Comparison of ENCODE assay signal across 8 cellular contexts in genomic region chr10:20221353-20221752, GRCh38.
"Had no signal": no experiment of that assay in that cellular context is flagged by ENCODE, and none has a peak within 500 bp of the region (broad histone marks: within the 10 kb centered on the region; RNA-seq: fewer than 3 reads in every experiment).

No MANE protein-coding gene starts in this region.

- H3K4me3 Mint-ChIP-seq: GM23338, H9 had no signal

- DNase-seq: H9, HCEC 1CT, IMR-90 had no signal

- H3K4me2 ChIP-seq: GM23338 had no signal

- FAIRE-seq: H1, H54, HTR-8/SVneo, K562 had no signal

- H3K9me3 Mint-ChIP-seq: GM23338, H9 had no signal

- H3K4me3 ChIP-seq: GM23338, K562 had no signal

- ATAC-seq: GM23338, K562 had no signal
